Comparison of ENCODE assay signal across 11 cellular contexts in genomic region chr16:1078579-1079021, GRCh38. TPM values are rescaled to one million over a fixed set of nuclear protein-coding genes. Genes with fewer than 3 reads are reported as not detected.
DNase-seq lines count a peak whose midpoint lies in the region; ATAC-seq, FAIRE-seq and TF ChIP-seq lines count a peak whose summit lies in the region.
"Had no signal": no experiment of that assay in that cellular context is flagged by ENCODE, and none has a peak within 500 bp of the region (broad histone marks: within the 10 kb centered on the region; RNA-seq: fewer than 3 reads in every experiment).

No MANE protein-coding gene starts in this region.

- TF ChIP-seq CTCF in glutamatergic neuron (IDR thresholded peaks at IDR 0.05; ENCODE audit: partially characterized antibody, unreplicated experiment) = no peak

- H3K27me3 ChIP-seq in SJCRH30 = no peaks in the 10 kb centered on the region

- DNase-seq in NCI-H345 (lab: John Stamatoyannopoulos, UW) (peak; percentile 78), NCI-H345 treated with DMSO at 0.1 percent for 48 hours (lab: John Stamatoyannopoulos, UW; ENCODE audit: unreplicated experiment) (no peak), SJCRH30 (peak; percentile 90 to 92), glutamatergic neuron (peak; percentile 70), urothelium cell line (ENCODE audit: low spot score) (peak; percentile 89), UCSD-AML1 (lab: John Stamatoyannopoulos, UW; ENCODE audit: unreplicated experiment) (no peak)
- DNase-seq: activated T-cell treated with anti-CD3 and anti-CD28 coated beads, Interleukin-2, amount 50 U/mL, for 24 hours; erythroblast had no signal

- FAIRE-seq in urothelium cell line (lab: Jason Lieb, UNC) = peak; percentile 88

- peaks cover 10% of the 10 kb centered on the region for H3K4me1 Mint-ChIP-seq in glutamatergic neuron (ENCODE audit: low read depth, unreplicated experiment)

- peak overlapping the region; percentile 78 for H3K27ac Mint-ChIP-seq in glutamatergic neuron (ENCODE audit: unreplicated experiment)
- H3K27ac Mint-ChIP-seq: activated T-cell treated with anti-CD3 and anti-CD28 coated beads, Interleukin-2, amount 50 U/mL, for 24 hours had no signal

- H3K27me3 Mint-ChIP-seq in glutamatergic neuron (ENCODE audit: unreplicated experiment) = peaks cover 8% of the 10 kb centered on the region

- no peaks in the 10 kb centered on the region for H3K36me3 Mint-ChIP-seq in glutamatergic neuron (ENCODE audit: unreplicated experiment)

- peak overlapping the region; percentile 55 for H3K27ac ChIP-seq in SJCRH30
- H3K27ac ChIP-seq: neutrophil had no signal

- H3K4me3 Mint-ChIP-seq in glutamatergic neuron (ENCODE audit: unreplicated experiment) = no peak overlapping the region
- H3K4me3 Mint-ChIP-seq: activated T-cell treated with anti-CD3 and anti-CD28 coated beads, Interleukin-2, amount 50 U/mL, for 24 hours had no signal

- no peak for ATAC-seq in HG02884 (IDR thresholded peaks at IDR 0.05; ENCODE audit: unreplicated experiment)
- no peak for ATAC-seq in HG03139 (IDR thresholded peaks at IDR 0.05; ENCODE audit: unreplicated experiment)

- H3K36me3 ChIP-seq in SJCRH30 = no peaks in the 10 kb centered on the region
- H3K36me3 ChIP-seq: neutrophil had no signal

- H3K4me1 ChIP-seq in SJCRH30 = peaks cover 28% of the 10 kb centered on the region

- peaks cover 14% of the 10 kb centered on the region for H3K9me3 Mint-ChIP-seq in glutamatergic neuron (ENCODE audit: unreplicated experiment)
- H3K9me3 Mint-ChIP-seq: activated T-cell treated with anti-CD3 and anti-CD28 coated beads, Interleukin-2, amount 50 U/mL, for 24 hours had no signal

- H3K4me3 ChIP-seq in SJCRH30 = peak overlapping the region; percentile 23; the same call in 1 of the 2 replicates

- no peaks in the 10 kb centered on the region for H3K9me3 ChIP-seq in SJCRH30 (replicated peaks)
- H3K9me3 ChIP-seq: neutrophil had no signal

RNA-seq across cellular contexts. Expression of gene SSTR5, which starts 6.1 kb away (rescaled TPM):
- 3.7 and 4.5 TPM in 2 replicates for total RNA-seq in SJCRH30 (2014; rRNA removed; shearing (Covaris generic))
- total RNA-seq in glutamatergic neuron (ENCODE audit: unreplicated experiment) = 1.3 TPM

RNA-seq across cellular contexts. Expression of gene C1QTNF8, which starts 17.4 kb away (rescaled TPM):
- total RNA-seq in SJCRH30 (2014; rRNA removed; shearing (Covaris generic)) = not detected in 2 replicates
- not detected for total RNA-seq in glutamatergic neuron (ENCODE audit: unreplicated experiment)

Comparison
In these comparisons a context has a peak if more than half of its experiments do, and no peak if none do; other contexts are left out.
1. DNase-seq: peak in NCI-H345 (single experiment), SJCRH30 (2 of 2), glutamatergic neuron (single experiment) and urothelium cell line (single experiment); none in NCI-H345 treated with DMSO at 0.1 percent for 48 hours (single experiment) and UCSD-AML1 (single experiment).